In genomic region chr2:241909769-241910168, GRCh38 we compare ENCODE assay signal across 23 cellular contexts. TPM values are rescaled to one million over a fixed set of nuclear protein-coding genes. Genes with fewer than 3 reads are reported as not detected.
"Had no signal": no experiment of that assay in that cellular context is flagged by ENCODE, and none has a peak within 500 bp of the region (broad histone marks: within the 10 kb centered on the region; RNA-seq: fewer than 3 reads in every experiment).

No MANE protein-coding gene starts in this region.

- ATAC-seq: activated CD8-positive, alpha-beta T cell treated with anti-CD3 and anti-CD28 coated beads, Interleukin-2, amount 10 ng/mL, durations not matched to agents 7 days and 5 days; activated T-cell treated with anti-CD3 and anti-CD28 coated beads, Interleukin-2, amount 50 U/mL, for 4 hours; esophagus mucosa; left ventricle myocardium superior had no signal

- DNase-seq: activated CD4-positive, alpha-beta T cell treated with anti-CD3 and anti-CD28 coated beads, Interleukin-2, amount 10 ng/mL, durations not matched to agents 7 days and 5 days; activated CD4-positive, CD25-positive, alpha-beta regulatory T cell treated with anti-CD3 and anti-CD28 coated beads, Interleukin-2, amount 50 U/mL, for 72 hours; activated CD8-positive, alpha-beta T cell treated with anti-CD3 and anti-CD28 coated beads, Interleukin-2, amount 10 ng/mL, durations not matched to agents 7 days and 5 days; activated naive CD4-positive, alpha-beta T cell treated with anti-CD3 and anti-CD28 coated beads for 36 hours; activated T-cell treated with anti-CD3 and anti-CD28 coated beads, Interleukin-2, amount 50 U/mL, for 4 hours; anterior cingulate cortex; caudate nucleus; dermis blood vessel endothelial cell; effector CD8-positive, alpha-beta T cell; foreskin melanocyte; left ventricle myocardium superior; nephron progenitor cell; nucleus accumbens; sigmoid colon; stimulated activated CD4-positive, alpha-beta T cell treated with anti-CD3 and anti-CD28 coated beads, Interleukin-4, amount 100 ng/mL, for 1 hour; stimulated activated naive CD4-positive, alpha-beta T cell treated with Interleukin-2 at 50 U/mL for 16 hours; T-helper 1 cell; thyroid gland; WERI-Rb-1 had no signal

- H3K4me1 ChIP-seq: sigmoid colon, thyroid gland had no signal

- H3K36me3 ChIP-seq: sigmoid colon, thyroid gland had no signal

- H3K4me3 ChIP-seq: sigmoid colon, thyroid gland had no signal

- H3K9me3 ChIP-seq: sigmoid colon, thyroid gland had no signal

- H3K27me3 ChIP-seq: sigmoid colon, thyroid gland had no signal

- H3K27ac ChIP-seq: sigmoid colon, thyroid gland, WERI-Rb-1 had no signal

RNA-seq across cellular contexts. Expression of gene RTP5, which starts 40.2 kb away (rescaled TPM):
- total RNA-seq: activated CD4-positive, alpha-beta T cell treated with anti-CD3 and anti-CD28 coated beads, Interleukin-2, amount 10 ng/mL, durations not matched to agents 7 days and 5 days; activated CD8-positive, alpha-beta T cell treated with anti-CD3 and anti-CD28 coated beads, Interleukin-2, amount 10 ng/mL, durations not matched to agents 7 days and 5 days; activated naive CD4-positive, alpha-beta T cell treated with anti-CD3 and anti-CD28 coated beads for 36 hours; dermis blood vessel endothelial cell; esophagus mucosa; left ventricle myocardium superior; renal cortical epithelial cell; urinary bladder had no signal

RNA-seq across cellular contexts. Expression of gene PDCD1, which starts 51.1 kb away (rescaled TPM):
- total RNA-seq: dermis blood vessel endothelial cell, myocyte, urinary bladder had no signal
